Comparison of ENCODE assay signal across 1 cellular context in genomic region chr20:46348972-46349741, GRCh38.
TF ChIP-seq lines count a peak whose summit lies in the region.

No MANE protein-coding gene starts in this region.

TF ChIP-seq in HepG2, 621 proteins besides CTCF, POLR2A, EP300 and RAD21 (continued from another document):
- TF ChIP-seq, protein P1, sequence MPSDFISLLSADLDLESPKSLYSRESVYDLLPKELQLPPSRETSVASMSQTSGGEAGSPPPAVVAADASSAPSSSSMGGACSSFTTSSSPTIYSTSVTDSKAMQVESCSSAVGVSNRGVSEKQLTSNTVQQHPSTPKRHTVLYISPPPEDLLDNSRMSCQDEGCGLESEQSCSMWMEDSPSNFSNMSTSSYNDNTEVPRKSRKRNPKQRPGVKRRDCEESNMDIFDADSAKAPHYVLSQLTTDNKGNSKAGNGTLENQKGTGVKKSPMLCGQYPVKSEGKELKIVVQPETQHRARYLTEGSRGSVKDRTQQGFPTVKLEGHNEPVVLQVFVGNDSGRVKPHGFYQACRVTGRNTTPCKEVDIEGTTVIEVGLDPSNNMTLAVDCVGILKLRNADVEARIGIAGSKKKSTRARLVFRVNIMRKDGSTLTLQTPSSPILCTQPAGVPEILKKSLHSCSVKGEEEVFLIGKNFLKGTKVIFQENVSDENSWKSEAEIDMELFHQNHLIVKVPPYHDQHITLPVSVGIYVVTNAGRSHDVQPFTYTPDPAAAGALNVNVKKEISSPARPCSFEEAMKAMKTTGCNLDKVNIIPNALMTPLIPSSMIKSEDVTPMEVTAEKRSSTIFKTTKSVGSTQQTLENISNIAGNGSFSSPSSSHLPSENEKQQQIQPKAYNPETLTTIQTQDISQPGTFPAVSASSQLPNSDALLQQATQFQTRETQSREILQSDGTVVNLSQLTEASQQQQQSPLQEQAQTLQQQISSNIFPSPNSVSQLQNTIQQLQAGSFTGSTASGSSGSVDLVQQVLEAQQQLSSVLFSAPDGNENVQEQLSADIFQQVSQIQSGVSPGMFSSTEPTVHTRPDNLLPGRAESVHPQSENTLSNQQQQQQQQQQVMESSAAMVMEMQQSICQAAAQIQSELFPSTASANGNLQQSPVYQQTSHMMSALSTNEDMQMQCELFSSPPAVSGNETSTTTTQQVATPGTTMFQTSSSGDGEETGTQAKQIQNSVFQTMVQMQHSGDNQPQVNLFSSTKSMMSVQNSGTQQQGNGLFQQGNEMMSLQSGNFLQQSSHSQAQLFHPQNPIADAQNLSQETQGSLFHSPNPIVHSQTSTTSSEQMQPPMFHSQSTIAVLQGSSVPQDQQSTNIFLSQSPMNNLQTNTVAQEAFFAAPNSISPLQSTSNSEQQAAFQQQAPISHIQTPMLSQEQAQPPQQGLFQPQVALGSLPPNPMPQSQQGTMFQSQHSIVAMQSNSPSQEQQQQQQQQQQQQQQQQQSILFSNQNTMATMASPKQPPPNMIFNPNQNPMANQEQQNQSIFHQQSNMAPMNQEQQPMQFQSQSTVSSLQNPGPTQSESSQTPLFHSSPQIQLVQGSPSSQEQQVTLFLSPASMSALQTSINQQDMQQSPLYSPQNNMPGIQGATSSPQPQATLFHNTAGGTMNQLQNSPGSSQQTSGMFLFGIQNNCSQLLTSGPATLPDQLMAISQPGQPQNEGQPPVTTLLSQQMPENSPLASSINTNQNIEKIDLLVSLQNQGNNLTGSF (CRISPR knock-in tag; IDR thresholded peaks at IDR 0.05): no peak
- TF ChIP-seq ZNF234 (CRISPR knock-in tag; conservative IDR thresholded peaks at IDR 0.05) (0 out of 2 replicates have a peak, but pooled peaks have one; percentile 34), HNRNPLL (IDR thresholded peaks at IDR 0.05; ENCODE audit: low read depth, low read length, poor library complexity, severe bottlenecking) (peak; percentile 30), KAT2B (IDR thresholded peaks at IDR 0.05; ENCODE audit: borderline replicate concordance, low read depth, low read length) (no peak), ZBTB3 (CRISPR knock-in tag; IDR thresholded peaks at IDR 0.05; ENCODE audit: borderline replicate concordance, low read depth) (no peak), ZNF597 (CRISPR knock-in tag; IDR thresholded peaks at IDR 0.05) (no peak), ZNF549 (CRISPR knock-in tag; IDR thresholded peaks at IDR 0.05) (no peak)
- TF ChIP-seq, protein P2, sequence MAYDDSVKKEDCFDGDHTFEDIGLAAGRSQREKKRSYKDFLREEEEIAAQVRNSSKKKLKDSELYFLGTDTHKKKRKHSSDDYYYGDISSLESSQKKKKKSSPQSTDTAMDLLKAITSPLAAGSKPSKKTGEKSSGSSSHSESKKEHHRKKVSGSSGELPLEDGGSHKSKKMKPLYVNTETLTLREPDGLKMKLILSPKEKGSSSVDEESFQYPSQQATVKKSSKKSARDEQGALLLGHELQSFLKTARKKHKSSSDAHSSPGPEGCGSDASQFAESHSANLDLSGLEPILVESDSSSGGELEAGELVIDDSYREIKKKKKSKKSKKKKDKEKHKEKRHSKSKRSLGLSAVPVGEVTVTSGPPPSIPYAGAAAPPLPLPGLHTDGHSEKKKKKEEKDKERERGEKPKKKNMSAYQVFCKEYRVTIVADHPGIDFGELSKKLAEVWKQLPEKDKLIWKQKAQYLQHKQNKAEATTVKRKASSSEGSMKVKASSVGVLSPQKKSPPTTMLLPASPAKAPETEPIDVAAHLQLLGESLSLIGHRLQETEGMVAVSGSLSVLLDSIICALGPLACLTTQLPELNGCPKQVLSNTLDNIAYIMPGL (CRISPR knock-in tag; IDR thresholded peaks at IDR 0.05; ENCODE audit: borderline replicate concordance in 1 of 2, low read depth in 1 of 2): 0 out of 4 replicates have a peak, but pooled peaks of 1 of the 2 experiments have one; percentile 39
- TF ChIP-seq, protein P3, sequence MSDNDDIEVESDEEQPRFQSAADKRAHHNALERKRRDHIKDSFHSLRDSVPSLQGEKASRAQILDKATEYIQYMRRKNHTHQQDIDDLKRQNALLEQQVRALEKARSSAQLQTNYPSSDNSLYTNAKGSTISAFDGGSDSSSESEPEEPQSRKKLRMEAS (IDR thresholded peaks at IDR 0.05): no peak
